ENCODE assay signal across 14 cellular contexts in genomic region chr2:42129487-42129852, GRCh38. TPM values are rescaled to one million over a fixed set of nuclear protein-coding genes. Genes with fewer than 3 reads are reported as not detected.
DNase-seq lines count a peak whose midpoint lies in the region; ATAC-seq and TF ChIP-seq lines count a peak whose summit lies in the region.
"Had no signal": no experiment of that assay in that cellular context is flagged by ENCODE, and none has a peak within 500 bp of the region (broad histone marks: within the 10 kb centered on the region; RNA-seq: fewer than 3 reads in every experiment).

No MANE protein-coding gene starts in this region.

- H2AFZ ChIP-seq in ACC112 (ENCODE audit: low read length, unreplicated experiment) (no peak overlapping the region), GM23338 (peak overlapping the region; percentile 66)

- peaks cover 47% of the 10 kb centered on the region for H3K4me1 Mint-ChIP-seq in GM23338
- H3K4me1 Mint-ChIP-seq in activated T-helper 17 cell treated with anti-CD3 and anti-CD28 coated beads, Interleukin-2, amount 50 U/mL, for 72 hours: peaks cover 45% of the 10 kb centered on the region
- peaks cover 53 to 99% (median 96%) of the 10 kb centered on the region in 4 donors for H3K4me1 Mint-ChIP-seq in naive thymus-derived CD8-positive, alpha-beta T cell

- H3K36me3 Mint-ChIP-seq in GM23338 (ENCODE audit: low read depth): no peaks in the 10 kb centered on the region
- H3K36me3 Mint-ChIP-seq in activated T-helper 17 cell treated with anti-CD3 and anti-CD28 coated beads, Interleukin-2, amount 50 U/mL, for 72 hours (ENCODE audit: low read depth): no peaks in the 10 kb centered on the region
- no peaks in the 10 kb centered on the region for H3K36me3 Mint-ChIP-seq in naive thymus-derived CD8-positive, alpha-beta T cell

- no peak for DNase-seq in GM23338 (ENCODE audit: low spot score)
- no peak for DNase-seq in naive thymus-derived CD8-positive, alpha-beta T cell
- no peak for DNase-seq in SK-N-DZ (ENCODE audit: low spot score)
- no peak for DNase-seq in NCI-H2029 treated with DMSO at 0.1 percent for 48 hours (lab: John Stamatoyannopoulos, UW)
- DNase-seq in C1 segment of cervical spinal cord (lab: John Stamatoyannopoulos, UW): no peak
- DNase-seq in heart right ventricle: no peak
- DNase-seq: activated gamma-delta T cell, AML-193, hypothalamus, NCI-H1417 treated with DMSO at 0.1 percent for 48 hours, pancreas, SIG-M5 had no signal

- no peaks in the 10 kb centered on the region for H3K9me3 ChIP-seq in heart right ventricle
- H3K9me3 ChIP-seq: pancreas had no signal

- H3K9me3 Mint-ChIP-seq in GM23338: no peaks in the 10 kb centered on the region
- H3K9me3 Mint-ChIP-seq in activated T-helper 17 cell treated with anti-CD3 and anti-CD28 coated beads, Interleukin-2, amount 50 U/mL, for 72 hours: no peaks in the 10 kb centered on the region
- no peaks in the 10 kb centered on the region for H3K9me3 Mint-ChIP-seq in naive thymus-derived CD8-positive, alpha-beta T cell

- no peak overlapping the region for H3K4me2 ChIP-seq in GM23338

- H3K27ac Mint-ChIP-seq in GM23338: no peak overlapping the region
- peak overlapping the region; percentile 96 for H3K27ac Mint-ChIP-seq in activated T-helper 17 cell treated with anti-CD3 and anti-CD28 coated beads, Interleukin-2, amount 50 U/mL, for 72 hours
- H3K27ac Mint-ChIP-seq in naive thymus-derived CD8-positive, alpha-beta T cell: peak overlapping the region; percentile 91 to 96 (median 94)

- peaks cover 3% of the 10 kb centered on the region for H3K27me3 Mint-ChIP-seq in GM23338 (ENCODE audit: insufficient read depth, low read depth, poor library complexity)
- H3K27me3 Mint-ChIP-seq in activated T-helper 17 cell treated with anti-CD3 and anti-CD28 coated beads, Interleukin-2, amount 50 U/mL, for 72 hours: no peaks in the 10 kb centered on the region
- no peaks in the 10 kb centered on the region for H3K27me3 Mint-ChIP-seq in naive thymus-derived CD8-positive, alpha-beta T cell

- TF ChIP-seq CTCF in GM23338 (conservative IDR thresholded peaks at IDR 0.05; ENCODE audit: low read depth in 2 of 2) (no peak), heart right ventricle (IDR thresholded peaks at IDR 0.05) (no peak)

- H3K4me3 ChIP-seq in ACC112 (ENCODE audit: low read depth, low read length): no peak overlapping the region
- no peak overlapping the region for H3K4me3 ChIP-seq in GM23338
- H3K4me3 ChIP-seq in heart right ventricle: no peak overlapping the region
- H3K4me3 ChIP-seq: pancreas had no signal

- no peaks in the 10 kb centered on the region for H3K36me3 ChIP-seq in ACC112 (ENCODE audit: insufficient read depth, low read length)
- H3K36me3 ChIP-seq in GM23338 (ENCODE audit: insufficient read depth): no peaks in the 10 kb centered on the region
- no peaks in the 10 kb centered on the region for H3K36me3 ChIP-seq in heart right ventricle
- H3K36me3 ChIP-seq: pancreas had no signal

- H3F3A ChIP-seq in GM23338 (replicated peaks; ENCODE audit: low read depth): no peaks in the 10 kb centered on the region; the same call in 1 of the 2 replicates

- H3K4me1 ChIP-seq in ACC112 (ENCODE audit: control insufficient read depth, insufficient read depth, low read length, unreplicated experiment) (peaks cover 49% of the 10 kb centered on the region), GM23338 (ENCODE audit: insufficient read depth) (peaks cover 37% of the 10 kb centered on the region), heart right ventricle (peaks cover 5 to 87% (median 38%) of the 10 kb centered on the region in 9 donors)

- no peaks in the 10 kb centered on the region for H3K9me2 ChIP-seq in GM23338 (ENCODE audit: insufficient read depth)

- H3K79me2 ChIP-seq in ACC112 (ENCODE audit: control insufficient read depth, insufficient read depth, low read length, unreplicated experiment) (no peaks in the 10 kb centered on the region), GM23338 (replicated peaks; ENCODE audit: insufficient read depth) (no peaks in the 10 kb centered on the region)

- 97 to 100% methylated on average over 1 of the region's 1 CpG for WGBS in heart right ventricle, 2 donors

- intact Hi-C loops in heart right ventricle (cut with DNase I): no loop called here

- ATAC-seq in GM23338 (no peak), heart right ventricle (no peak)
- ATAC-seq in activated T-helper 17 cell treated with anti-CD3 and anti-CD28 coated beads, Interleukin-2, amount 50 U/mL, for 72 hours (replicated peaks): no peak
- no peak for ATAC-seq in naive thymus-derived CD8-positive, alpha-beta T cell
- ATAC-seq: pancreas had no signal

- no peaks in the 10 kb centered on the region for H4K20me1 ChIP-seq in GM23338 (replicated peaks; ENCODE audit: insufficient read depth)

- H3K27me3 ChIP-seq in ACC112 (ENCODE audit: insufficient read depth, low read length) (no peaks in the 10 kb centered on the region), GM23338 (ENCODE audit: insufficient read depth) (no peaks in the 10 kb centered on the region), heart right ventricle (peaks cover 0 to 9% (median 0%) of the 10 kb centered on the region in 7 donors)

- H3K27ac ChIP-seq in ACC112 (ENCODE audit: low read depth, low read length) (0 out of 2 replicates have a peak overlapping the region, but pooled peaks have one; percentile 24), GM23338 (ENCODE audit: low read depth) (no peak overlapping the region), heart right ventricle (peak overlapping the region in 1 of 10 donors; percentile 61)

- POLR2A ChIA-PET in naive thymus-derived CD8-positive, alpha-beta T cell (lab: Charles Lee): interaction anchor here (1.7 to 8.3 kb wide), 5 partner anchors 14 to 42 kb away, joined by 5 to 149 read pairs (median 12); no protein-coding TSS in a partner anchor

- no peak overlapping the region for H3K4me3 Mint-ChIP-seq in GM23338
- peak overlapping the region; percentile 82 for H3K4me3 Mint-ChIP-seq in activated T-helper 17 cell treated with anti-CD3 and anti-CD28 coated beads, Interleukin-2, amount 50 U/mL, for 72 hours
- H3K4me3 Mint-ChIP-seq in naive thymus-derived CD8-positive, alpha-beta T cell: peak overlapping the region in 9 of 10 donors; percentile 59 to 88 (median 75)

RNA-seq across cellular contexts. Expression of gene EML4, which starts 39.7 kb away (rescaled TPM):
- 100 and 115 TPM in 2 replicates for total RNA-seq in GM23338 (2014; rRNA removed; shearing (Covaris generic))
- 55.4 and 65.3 TPM in 2 replicates for polyA plus RNA-seq in GM23338 (2016; fragmentation: Nextera tagmentation; extraction: Ambion mirVana)
- total RNA-seq in activated T-helper 17 cell treated with anti-CD3 and anti-CD28 coated beads, Interleukin-2, amount 50 U/mL, for 72 hours: 10 to 100 TPM; 69.9 to 93.7 TPM
- 100 to 1,000 TPM; 108 to 111 TPM for total RNA-seq in naive thymus-derived CD8-positive, alpha-beta T cell
- 10 to 100 TPM; 37.8 to 48.1 (median 44.7) TPM for polyA plus RNA-seq in naive thymus-derived CD8-positive, alpha-beta T cell
- 46.4 and 51.0 TPM in 2 replicates for polyA plus RNA-seq in SK-N-DZ (2014; cell fraction: cytosol; rRNA removed)
- 78.8 and 81.0 TPM in 2 replicates for polyA plus RNA-seq in SK-N-DZ (2014; cell fraction: nucleus; rRNA removed)
- total RNA-seq in heart right ventricle: 10 to 100 TPM in 1 of 10 donors, 1 to 10 TPM in 9; 4.5 to 17.2 (median 5.9) TPM
- 1 to 10 TPM; 2.9 to 5.0 TPM for polyA plus RNA-seq in heart right ventricle
